23 cellular contexts compared by ENCODE assay signal in genomic region chr1:7588457-7588827, GRCh38.
DNase-seq lines count a peak whose midpoint lies in the region; ATAC-seq, FAIRE-seq and TF ChIP-seq lines count a peak whose summit lies in the region.
"Had no signal": no experiment of that assay in that cellular context is flagged by ENCODE, and none has a peak within 500 bp of the region (broad histone marks: within the 10 kb centered on the region; RNA-seq: fewer than 3 reads in every experiment).

No MANE protein-coding gene starts in this region.

- no peak overlapping the region for H3K27ac ChIP-seq in kidney (ENCODE audit: low read depth in 2 of 2, low read length in 2 of 2)
- no peak overlapping the region for H3K27ac ChIP-seq in aorta (ENCODE audit: low read depth in 1 of 2, low read length in 2 of 2)
- H3K27ac ChIP-seq: KMS-11 had no signal

- no peak overlapping the region for H3K9ac ChIP-seq in kidney (ENCODE audit: low read length in 2 of 2)
- H3K9ac ChIP-seq: KMS-11 had no signal

- H3K4me3 ChIP-seq in kidney (ENCODE audit: low read length in 2 of 2) (no peak overlapping the region), aorta (ENCODE audit: low read length in 2 of 2) (no peak overlapping the region)

- ATAC-seq in Right ventricle myocardium superior (ENCODE audit: poor library complexity): no peak
- ATAC-seq in left ventricle myocardium superior: no peak
- ATAC-seq in aorta (ENCODE audit: low FRiP score): no peak
- ATAC-seq: HCT116, Right ventricle myocardium inferior had no signal

- FAIRE-seq in kidney (lab: Jason Lieb, UNC): no peak
- FAIRE-seq: A204.1, G401.6, GM12892, HTR-8/SVneo, RCC 7860 had no signal

- intact Hi-C loops in Right ventricle myocardium superior (cut with DNase I) (no loop called here), left ventricle myocardium superior (cut with micrococcal nuclease) (no loop called here), kidney (cut with DNase I) (no loop called here), posterior vena cava (cut with DNase I) (no loop called here), aorta (cut with DNase I) (no loop called here)

- no peaks in the 10 kb centered on the region for H3K27me3 ChIP-seq in aorta (ENCODE audit: control insufficient read depth in 1 of 2, insufficient read depth in 2 of 2, low read length in 1 of 2)

- no peak for TF ChIP-seq CTCF in kidney (IDR thresholded peaks at IDR 0.05; ENCODE audit: borderline replicate concordance, extremely low read depth, insufficient read depth)

- no peaks in the 10 kb centered on the region for H3K4me1 ChIP-seq in kidney (ENCODE audit: control insufficient read depth in 1 of 2, insufficient read depth in 1 of 2, low read depth in 1 of 2, low read length in 2 of 2)
- no peaks in the 10 kb centered on the region for H3K4me1 ChIP-seq in aorta (ENCODE audit: control insufficient read depth in 1 of 2, insufficient read depth in 2 of 2, low read length in 2 of 2)

- WGBS in aorta, 2 donors: 90 to 92% methylated on average over 7 of the region's 7 CpGs

- DNase-seq in Right ventricle myocardium superior (peak; percentile 31), left ventricle myocardium superior (no peak), kidney (peak; percentile 46), posterior vena cava (ENCODE audit: low spot score) (peak; percentile 69), aorta (peak; percentile 38 to 57), NCI-H1436 treated with DMSO at 0.1 percent for 48 hours (lab: John Stamatoyannopoulos, UW) (no peak)
- no peak for DNase-seq in activated CD8-positive, alpha-beta memory T cell treated with anti-CD3 and anti-CD28 coated beads, Interleukin-2, amount 50 U/mL, for 4 hours
- DNase-seq: GOT3, IMR-90, NCI-H1105, NCI-H1694, NCI-H2081, NCI-H2171, NCI-H345, NCI-H524 treated with DMSO at 0.1 percent for 48 hours had no signal

- H3K9me3 ChIP-seq in kidney (ENCODE audit: control insufficient read depth in 1 of 2, low read length in 2 of 2): no peaks in the 10 kb centered on the region
- no peaks in the 10 kb centered on the region for H3K9me3 ChIP-seq in aorta (ENCODE audit: control insufficient read depth, low read length)

- no peaks in the 10 kb centered on the region for H3K36me3 ChIP-seq in kidney (ENCODE audit: control insufficient read depth in 1 of 2, insufficient read depth in 2 of 2, low read length in 2 of 2)
- no peaks in the 10 kb centered on the region for H3K36me3 ChIP-seq in aorta (ENCODE audit: control insufficient read depth in 1 of 2, insufficient read depth in 2 of 2, low read length in 1 of 2)

Comparison
In these comparisons a context has a peak if more than half of its experiments do, and no peak if none do; other contexts are left out.
1. DNase-seq: peak in Right ventricle myocardium superior (single experiment), kidney (single experiment), posterior vena cava (single experiment) and aorta (2 of 2); none in left ventricle myocardium superior (single experiment), activated CD8-positive, alpha-beta memory T cell treated with anti-CD3 and anti-CD28 coated beads, Interleukin-2, amount 50 U/mL, for 4 hours (single experiment) and NCI-H1436 treated with DMSO at 0.1 percent for 48 hours (single experiment).